Comparison of ENCODE assay signal across 9 cellular contexts in genomic region chr3:172315401-172316091, GRCh38.
DNase-seq lines count a peak whose midpoint lies in the region; ATAC-seq lines count a peak whose summit lies in the region.
"Had no signal": no experiment of that assay in that cellular context is flagged by ENCODE, and none has a peak within 500 bp of the region (broad histone marks: within the 10 kb centered on the region; RNA-seq: fewer than 3 reads in every experiment).

No MANE protein-coding gene starts in this region.

- no peak overlapping the region for H3K9ac ChIP-seq in duodenal mucosa (ENCODE audit: low read depth in 1 of 2, low read length in 2 of 2)

- peaks cover 34 to 40% of the 10 kb centered on the region in 2 donors for H3K4me1 ChIP-seq in duodenal mucosa (ENCODE audit: control insufficient read depth in 1 of 2, insufficient read depth in 2 of 2, low read length in 2 of 2)

- H3K9me3 ChIP-seq in duodenal mucosa (ENCODE audit: control insufficient read depth in 1 of 2, low read length in 2 of 2), result no peaks in the 10 kb centered on the region

- peaks cover 5 to 22% of the 10 kb centered on the region in 2 donors for H3K36me3 ChIP-seq in duodenal mucosa (ENCODE audit: control insufficient read depth in 1 of 2, insufficient read depth in 2 of 2, low read length in 2 of 2)

- no peaks in the 10 kb centered on the region for H3K27me3 ChIP-seq in duodenal mucosa (ENCODE audit: control insufficient read depth in 1 of 2, insufficient read depth in 2 of 2, low read length in 2 of 2)

- H3K4me3 ChIP-seq in duodenal mucosa (ENCODE audit: low read depth in 1 of 2, low read length in 2 of 2), result peak overlapping the region; percentile 5 to 8

- peak overlapping the region; percentile 52 for H3K27ac ChIP-seq in duodenal mucosa (ENCODE audit: low read depth, low read length)

- DNase-seq in DMS53 (lab: John Stamatoyannopoulos, UW), result peak; percentile 65
- peak; percentile 15 for DNase-seq in NCI-H2227 treated with DMSO at 0.1 percent for 48 hours (lab: John Stamatoyannopoulos, UW)
- DNase-seq in non-pigmented ciliary epithelial cell (ENCODE audit: low read depth), result peak; percentile 37
- no peak for DNase-seq in T-helper 9 cell
- no peak for DNase-seq in NCI-H187 treated with DMSO at 0.1 percent for 48 hours (lab: John Stamatoyannopoulos, UW)
- DNase-seq in stimulated activated naive CD4-positive, alpha-beta T cell treated with Interleukin-2 at 50 U/mL for 16 hours (lab: John Stamatoyannopoulos, UW), result no peak
- DNase-seq: anterior cingulate cortex had no signal

- ATAC-seq in HG03460 (IDR thresholded peaks at IDR 0.05; ENCODE audit: unreplicated experiment), result no peak

Comparison
In these comparisons a context has a peak if more than half of its experiments do, and no peak if none do; other contexts are left out.
1. DNase-seq: peak in DMS53 (single experiment), NCI-H2227 treated with DMSO at 0.1 percent for 48 hours (single experiment) and non-pigmented ciliary epithelial cell (single experiment); none in T-helper 9 cell (single experiment), NCI-H187 treated with DMSO at 0.1 percent for 48 hours (single experiment) and stimulated activated naive CD4-positive, alpha-beta T cell treated with Interleukin-2 at 50 U/mL for 16 hours (single experiment).